ENCODE assay signal across 22 cellular contexts in the genomic region with DNA sequence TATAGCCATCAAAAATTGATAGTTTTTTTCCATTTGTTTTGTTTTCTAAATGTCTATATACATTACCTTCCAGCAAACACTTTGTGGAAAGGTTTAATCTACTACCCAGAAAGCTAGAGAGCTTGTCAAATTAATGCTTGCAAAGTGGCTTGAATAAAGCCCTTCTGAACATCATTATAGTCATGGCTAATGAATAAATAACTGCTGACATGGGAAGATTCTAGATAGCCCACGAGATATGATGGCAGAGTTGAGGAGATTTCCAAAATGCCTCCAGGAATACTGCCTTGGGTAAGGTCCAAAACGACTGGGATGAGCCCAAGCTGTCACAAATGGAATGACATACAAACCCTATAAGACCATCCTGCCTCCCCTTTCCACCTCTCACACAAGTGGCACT. TPM values are rescaled to one million over a fixed set of nuclear protein-coding genes. Genes with fewer than 3 reads are reported as not detected.
DNase-seq lines count a peak whose midpoint lies in the region; ATAC-seq and TF ChIP-seq lines count a peak whose summit lies in the region.
"Had no signal": no experiment of that assay in that cellular context is flagged by ENCODE, and none has a peak within 500 bp of the region (broad histone marks: within the 10 kb centered on the region; RNA-seq: fewer than 3 reads in every experiment).

No MANE protein-coding gene starts in this region.

- no peaks in the 10 kb centered on the region for H4K20me1 ChIP-seq in IMR-90 (ENCODE audit: insufficient read depth, low read length)

- intact Hi-C loops in IMR-90 (cut with micrococcal nuclease): no loop called here
- intact Hi-C loops in adrenal gland (cut with DNase I): no loop called here
- intact Hi-C loops in tibial artery (cut with DNase I; ENCODE audit: low total_unique reads): no loop called here

- no peak overlapping the region for H3K4me2 ChIP-seq in IMR-90 (ENCODE audit: low read depth, low read length)

- TF ChIP-seq CTCF in IMR-90 (conservative IDR thresholded peaks at IDR 0.05; ENCODE audit: low read depth, low read length) (no peak), adrenal gland (IDR thresholded peaks at IDR 0.05) (no peak), nephron (IDR thresholded peaks at IDR 0.05; ENCODE audit: unreplicated experiment in 3 of 3) (no peak), tibial artery (IDR thresholded peaks at IDR 0.05) (no peak), GM10248 (IDR thresholded peaks at IDR 0.05; ENCODE audit: control extremely low read depth, extremely low read depth, low read depth, missing control alignments) (no peak)

- H3K56ac ChIP-seq in IMR-90 (ENCODE audit: extremely low read depth, insufficient read depth, low read length): no peak overlapping the region

- no peak overlapping the region for H4K91ac ChIP-seq in IMR-90 (ENCODE audit: insufficient read depth, low read depth, low read length)

- CTCF ChIA-PET in IMR-90 (lab: Yijun Ruan, JAX) (interaction anchor here (0.6 kb wide), 2 partner anchors 15 to 1181 kb away, joined by 3 to 5 read pairs; no protein-coding TSS in a partner anchor), GM10248 (lab: Yijun Ruan, JAX) (interaction anchor here (1.8 to 2.7 kb wide), 2 partner anchors 12 to 26 kb away, joined by 5 to 13 read pairs; a partner anchor contains a TSS)

- H2AK9ac ChIP-seq in IMR-90 (replicated peaks; ENCODE audit: low read depth, low read length, poor library complexity): no peak overlapping the region

- H3K9me3 ChIP-seq in IMR-90 (ENCODE audit: control insufficient read depth, insufficient read depth, low read length): no peaks in the 10 kb centered on the region
- no peaks in the 10 kb centered on the region for H3K9me3 ChIP-seq in adrenal gland (replicated peaks in 1 of 3)
- H3K9me3 ChIP-seq in tibial artery: no peaks in the 10 kb centered on the region
- H3K9me3 ChIP-seq: HAP-1, MG63, SJSA1 had no signal

- TF ChIP-seq RAD21 in IMR-90 (IDR thresholded peaks at IDR 0.05; ENCODE audit: low read length): no peak

- no peak for ATAC-seq in IMR-90 (ENCODE audit: low read depth)
- ATAC-seq in GM18505 (IDR thresholded peaks at IDR 0.05; ENCODE audit: unreplicated experiment): no peak

- no peak overlapping the region for H3K14ac ChIP-seq in IMR-90 (replicated peaks; ENCODE audit: low read depth, low read length)

- in situ Hi-C loops in IMR-90 (cut with MboI; ENCODE audit: low sequenced_read_pairs): no loop called here

- BruUV-seq in IMR-90 (replicated peaks; lab: Mats Ljungman, UMichigan): no TSS peak

- H3K27ac Mint-ChIP-seq in nephron: peak overlapping the region; percentile 85 to 89 (median 88)
- H3K27ac Mint-ChIP-seq: CD8-positive, alpha-beta memory T cell; IgD-negative memory B cell had no signal

- H4K8ac ChIP-seq in IMR-90 (ENCODE audit: low read depth in 2 of 2, low read length in 2 of 2): no peak overlapping the region

- no peaks in the 10 kb centered on the region for H3K36me3 Mint-ChIP-seq in nephron (ENCODE audit: low read depth)
- H3K36me3 Mint-ChIP-seq: CD8-positive, alpha-beta memory T cell; IgD-negative memory B cell had no signal

- TF ChIP-seq POLR2A in IMR-90 (IDR thresholded peaks at IDR 0.05; ENCODE audit: low read depth, low read length): no peak
- TF ChIP-seq POLR2A in adrenal gland (IDR thresholded peaks at IDR 0.05): no peak
- no peak for TF ChIP-seq POLR2A in GM18505 (IDR thresholded peaks at IDR 0.05; ENCODE audit: borderline replicate concordance, extremely low read depth, insufficient read depth, insufficient read length)

- H4K5ac ChIP-seq in IMR-90 (ENCODE audit: low read depth, low read length): no peak overlapping the region

- H2BK5ac ChIP-seq in IMR-90 (ENCODE audit: low read depth, low read length, poor library complexity, severe bottlenecking): no peak overlapping the region

- H3K4me1 Mint-ChIP-seq in nephron: peaks cover 36% of the 10 kb centered on the region
- H3K4me1 Mint-ChIP-seq: CD8-positive, alpha-beta memory T cell; IgD-negative memory B cell had no signal

- H3K4ac ChIP-seq in IMR-90 (ENCODE audit: low read depth, low read length): no peak overlapping the region

- H3K27me3 Mint-ChIP-seq in nephron (ENCODE audit: low read depth): no peaks in the 10 kb centered on the region

- no peak overlapping the region for H3K23ac ChIP-seq in IMR-90 (ENCODE audit: low read depth, low read length)

- H2BK15ac ChIP-seq in IMR-90 (ENCODE audit: low read depth, low read length): no peak overlapping the region

- no peak overlapping the region for H3K4me3 Mint-ChIP-seq in nephron
- H3K4me3 Mint-ChIP-seq: CD8-positive, alpha-beta memory T cell; IgD-negative memory B cell had no signal

- POLR2A ChIA-PET in IMR-90 (lab: Charles Lee; ENCODE audit: unreplicated experiment): no interaction called here
- POLR2A ChIA-PET in GM10248 (lab: Yijun Ruan, JAX): no interaction called here

- no CpG with 5 or more reads among the region's 2 CpGs for WGBS in IMR-90 (ENCODE audit: extremely low coverage in 2 of 2, insufficient read length in 1 of 2), 2 experiments
- 40 to 68% (median 57%) methylated on average over 2 of the region's 2 CpGs for WGBS in adrenal gland, 4 donors

- H3K4me1 ChIP-seq in IMR-90 (ENCODE audit: control insufficient read depth, insufficient read depth, low read length): no peaks in the 10 kb centered on the region
- peaks cover 26 to 46% of the 10 kb centered on the region in 2 donors for H3K4me1 ChIP-seq in adrenal gland (replicated peaks in 1 of 2)
- H3K4me1 ChIP-seq in tibial artery: peaks cover 0 to 77% (median 42%) of the 10 kb centered on the region in 4 donors
- H3K4me1 ChIP-seq: HAP-1, SJSA1 had no signal

- H3K4me3 ChIP-seq in IMR-90 (ENCODE audit: insufficient read depth, low read depth, low read length): no peak overlapping the region
- no peak overlapping the region for H3K4me3 ChIP-seq in adrenal gland
- H3K4me3 ChIP-seq in tibial artery: no peak overlapping the region
- H3K4me3 ChIP-seq: HAP-1, MG63, PC-9, SJSA1 had no signal

- H3K9me3 Mint-ChIP-seq in nephron: no peaks in the 10 kb centered on the region
- H3K9me3 Mint-ChIP-seq: CD8-positive, alpha-beta memory T cell had no signal

- no peaks in the 10 kb centered on the region for H3K9me1 ChIP-seq in IMR-90 (ENCODE audit: insufficient read depth, low read length)

- H3K27me3 ChIP-seq in IMR-90 (ENCODE audit: control insufficient read depth, insufficient read depth, low read length) (no peaks in the 10 kb centered on the region), adrenal gland (no peaks in the 10 kb centered on the region), tibial artery (no peaks in the 10 kb centered on the region)
- H3K27me3 ChIP-seq: MG63, SJSA1 had no signal

- dilution Hi-C loops in IMR-90 (cut with HindIII; ENCODE audit: low sequenced_read_pairs, unreplicated experiment): no loop called here

- H2BK120ac ChIP-seq in IMR-90 (ENCODE audit: low read depth, low read length): no peak overlapping the region

- no peak for DNase-seq in IMR-90
- DNase-seq in adrenal gland: no peak
- no peak for DNase-seq in tibial artery
- DNase-seq in GM10248 (ENCODE audit: extremely low spot score): no peak
- no peak for DNase-seq in DMS 273 treated with DMSO at 0.1 percent for 48 hours (lab: John Stamatoyannopoulos, UW)
- DNase-seq: ACHN; C1 segment of cervical spinal cord; CD8-positive, alpha-beta memory T cell; Karpas-422; MG63; NCI-H1105; NCI-H1694; NCI-H2081 treated with DMSO at 0.1 percent for 48 hours; NCI-H2227 treated with DMSO at 0.1 percent for 48 hours; NCI-H524 treated with DMSO at 0.1 percent for 48 hours; PC-9 had no signal

- H2AK5ac ChIP-seq in IMR-90 (ENCODE audit: low read depth, low read length): no peak overlapping the region

- H2BK20ac ChIP-seq in IMR-90 (ENCODE audit: low read depth, low read length): no peak overlapping the region

- no peak overlapping the region for H3K18ac ChIP-seq in IMR-90 (ENCODE audit: low read depth, low read length)

- H3K79me1 ChIP-seq in IMR-90 (ENCODE audit: low read depth in 1 of 2, low read length in 2 of 2): no peaks in the 10 kb centered on the region

- no peak overlapping the region for H3K9ac ChIP-seq in IMR-90 (ENCODE audit: low read depth, low read length)

- H3K36me3 ChIP-seq in IMR-90 (ENCODE audit: control insufficient read depth, insufficient read depth, low read length): no peaks in the 10 kb centered on the region
- no peaks in the 10 kb centered on the region for H3K36me3 ChIP-seq in adrenal gland (replicated peaks in 1 of 2)
- no peaks in the 10 kb centered on the region for H3K36me3 ChIP-seq in tibial artery
- H3K36me3 ChIP-seq: HAP-1, MG63, SJSA1 had no signal

- H3K27ac ChIP-seq in IMR-90 (ENCODE audit: insufficient read depth, low read length): no peak overlapping the region
- H3K27ac ChIP-seq in adrenal gland: peak overlapping the region in 3 of 5 donors; percentile 26 to 68 (median 35)
- peak overlapping the region; percentile 63 to 65 for H3K27ac ChIP-seq in tibial artery
- H3K27ac ChIP-seq: PC-9, SJSA1 had no signal

- no peak overlapping the region for H2AFZ ChIP-seq in IMR-90 (replicated peaks; ENCODE audit: low read length, poor library complexity)
- H2AFZ ChIP-seq: PC-9 had no signal

TF ChIP-seq in IMR-90, 13 proteins besides CTCF, POLR2A, EP300 and RAD21:
- TF ChIP-seq FOS (IDR thresholded peaks at IDR 0.05; ENCODE audit: low read depth, low read length) (no peak), MAFK (IDR thresholded peaks at IDR 0.05; ENCODE audit: low read depth, low read length) (peak; percentile 15; the same call in 1 of the 2 replicates)
- TF ChIP-seq, protein P1, sequence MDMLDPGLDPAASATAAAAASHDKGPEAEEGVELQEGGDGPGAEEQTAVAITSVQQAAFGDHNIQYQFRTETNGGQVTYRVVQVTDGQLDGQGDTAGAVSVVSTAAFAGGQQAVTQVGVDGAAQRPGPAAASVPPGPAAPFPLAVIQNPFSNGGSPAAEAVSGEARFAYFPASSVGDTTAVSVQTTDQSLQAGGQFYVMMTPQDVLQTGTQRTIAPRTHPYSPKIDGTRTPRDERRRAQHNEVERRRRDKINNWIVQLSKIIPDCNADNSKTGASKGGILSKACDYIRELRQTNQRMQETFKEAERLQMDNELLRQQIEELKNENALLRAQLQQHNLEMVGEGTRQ (IDR thresholded peaks at IDR 0.05; ENCODE audit: low read depth, low read length): no peak

RNA-seq across cellular contexts. Expression of a gene that starts 26.3 kb away (rescaled TPM):
- total RNA-seq in IMR-90 (2012; rRNA removed) (not detected in 2 replicates), adrenal gland (100 to 1,000 TPM in 3 of 8 donors, 10 to 100 TPM in 5; 20.4 to 146 (median 87.9) TPM)
- polyA plus RNA-seq in IMR-90 (2012; rRNA removed) (not detected in 2 replicates), adrenal gland (10 to 100 TPM; 33.5 to 47.9 (median 39.3) TPM)
- polyA plus RNA-seq in IMR-90 (2012; cell fraction: cytosol; rRNA removed): not detected in 2 replicates
- not detected in 2 replicates for polyA plus RNA-seq in IMR-90 (2012; cell fraction: nucleus; rRNA removed; ENCODE audit: low replicate concordance)
- total RNA-seq: CD8-positive, alpha-beta memory T cell; HT-29; SJSA1 had no signal
- polyA plus RNA-seq: CD8-positive, alpha-beta memory T cell; IgD-negative memory B cell had no signal

Comparison
In these comparisons a context has a peak if more than half of its experiments do, and no peak if none do; other contexts are left out.
1. RNA of a gene that starts 26.3 kb away (total RNA-seq): 20.4 to 146 TPM in adrenal gland; not detected in IMR-90; every median in the first group is over 10 times any median in the second.